ENCODE assay signal across 15 cellular contexts in genomic region chr5:176986280-176986679, GRCh38. TPM values are rescaled to one million over a fixed set of nuclear protein-coding genes. Genes with fewer than 3 reads are reported as not detected.
DNase-seq lines count a peak whose midpoint lies in the region; ATAC-seq and TF ChIP-seq lines count a peak whose summit lies in the region.
"Had no signal": no experiment of that assay in that cellular context is flagged by ENCODE, and none has a peak within 500 bp of the region (broad histone marks: within the 10 kb centered on the region; RNA-seq: fewer than 3 reads in every experiment).

No MANE protein-coding gene starts in this region.

- no peak for DNase-seq in activated naive CD8-positive, alpha-beta T cell treated with anti-CD3 and anti-CD28 coated beads, Interleukin-2, amount 10 ng/mL, durations not matched to agents 7 days and 5 days
- DNase-seq in activated naive CD8-positive, alpha-beta T cell treated with anti-CD3 and anti-CD28 coated beads for 36 hours: no peak
- DNase-seq in activated B cell treated with CpG ODN at 0.5 μM for 24 hours: no peak
- no peak for DNase-seq in trophoblast cell
- DNase-seq in NCI-H1092 treated with DMSO at 0.1 percent for 48 hours (lab: John Stamatoyannopoulos, UW): no peak
- DNase-seq in NCI-H69 (lab: John Stamatoyannopoulos, UW): no peak
- DNase-seq in T-helper 2 cell treated with Interferon-gamma antibody and Interleukin-4, amounts not matched to agents 5 μg/mL and 100 μg/mL, for 36 hours (ENCODE audit: low spot score): no peak
- DNase-seq: BE2C, EL, Karpas-422, NCI-H1417 treated with DMSO at 0.1 percent for 48 hours, NCI-H2029, NCI-H2171 treated with DMSO at 0.1 percent for 48 hours, SHP77 had no signal

- no peak overlapping the region for H3K9ac ChIP-seq in trophoblast cell (ENCODE audit: low read length)

- no peak overlapping the region for H4K8ac ChIP-seq in trophoblast cell (ENCODE audit: low read depth, low read length)

- H3K9me3 ChIP-seq in HEK293 (ENCODE audit: control insufficient read depth, insufficient read depth, low read depth, low read length): no peaks in the 10 kb centered on the region
- peaks cover 11% of the 10 kb centered on the region for H3K9me3 ChIP-seq in trophoblast cell (ENCODE audit: insufficient read depth, low read depth, low read length)
- H3K9me3 ChIP-seq: BE2C had no signal

- H3K27me3 Mint-ChIP-seq in activated naive CD8-positive, alpha-beta T cell treated with anti-CD3 and anti-CD28 coated beads, Interleukin-2, amount 10 ng/mL, durations not matched to agents 7 days and 5 days: no peaks in the 10 kb centered on the region
- H3K27me3 Mint-ChIP-seq in activated naive CD8-positive, alpha-beta T cell treated with anti-CD3 and anti-CD28 coated beads for 36 hours: no peaks in the 10 kb centered on the region
- no peaks in the 10 kb centered on the region for H3K27me3 Mint-ChIP-seq in activated B cell treated with CpG ODN at 0.5 μM for 24 hours
- no peaks in the 10 kb centered on the region for H3K27me3 Mint-ChIP-seq in T-helper 2 cell treated with Interferon-gamma antibody and Interleukin-4, amounts not matched to agents 5 μg/mL and 100 μg/mL, for 36 hours (ENCODE audit: low read depth)

- H2BK12ac ChIP-seq in trophoblast cell (ENCODE audit: low read length): no peak overlapping the region

- H4K12ac ChIP-seq in trophoblast cell (ENCODE audit: low read depth, low read length): no peak overlapping the region

- no peaks in the 10 kb centered on the region for H3K9me3 Mint-ChIP-seq in activated naive CD8-positive, alpha-beta T cell treated with anti-CD3 and anti-CD28 coated beads, Interleukin-2, amount 10 ng/mL, durations not matched to agents 7 days and 5 days
- no peaks in the 10 kb centered on the region for H3K9me3 Mint-ChIP-seq in activated naive CD8-positive, alpha-beta T cell treated with anti-CD3 and anti-CD28 coated beads for 36 hours
- no peaks in the 10 kb centered on the region for H3K9me3 Mint-ChIP-seq in activated B cell treated with CpG ODN at 0.5 μM for 24 hours
- no peaks in the 10 kb centered on the region for H3K9me3 Mint-ChIP-seq in T-helper 2 cell treated with Interferon-gamma antibody and Interleukin-4, amounts not matched to agents 5 μg/mL and 100 μg/mL, for 36 hours

- peaks cover 15% of the 10 kb centered on the region for H3K36me3 Mint-ChIP-seq in activated naive CD8-positive, alpha-beta T cell treated with anti-CD3 and anti-CD28 coated beads, Interleukin-2, amount 10 ng/mL, durations not matched to agents 7 days and 5 days
- H3K36me3 Mint-ChIP-seq in activated naive CD8-positive, alpha-beta T cell treated with anti-CD3 and anti-CD28 coated beads for 36 hours: peaks cover 20% of the 10 kb centered on the region
- peaks cover 22% of the 10 kb centered on the region for H3K36me3 Mint-ChIP-seq in activated B cell treated with CpG ODN at 0.5 μM for 24 hours (ENCODE audit: low read depth)
- H3K36me3 Mint-ChIP-seq in T-helper 2 cell treated with Interferon-gamma antibody and Interleukin-4, amounts not matched to agents 5 μg/mL and 100 μg/mL, for 36 hours (ENCODE audit: low read depth): peaks cover 22% of the 10 kb centered on the region

- CTCF ChIA-PET in HEK293 (lab: Yijun Ruan, JAX): interaction anchor here (0.7 kb wide), 1 partner anchor 336 kb away, joined by 4 read pairs; no protein-coding TSS in a partner anchor
- CTCF ChIA-PET in activated B cell treated with CpG ODN at 0.5 μM for 24 hours (lab: Charles Lee): no interaction called here

- H2BK5ac ChIP-seq in trophoblast cell (ENCODE audit: low read depth, low read length, poor library complexity): no peak overlapping the region

- no peak for TF ChIP-seq CTCF in HEK293 (tag by site-specific recombination; IDR thresholded peaks at IDR 0.05)
- no peak for TF ChIP-seq CTCF in activated B cell treated with CpG ODN at 0.5 μM for 24 hours (IDR thresholded peaks at IDR 0.05)

- H3K79me2 ChIP-seq in trophoblast cell (ENCODE audit: control insufficient read depth, insufficient read depth, low read length, poor library complexity): no peaks in the 10 kb centered on the region

- no peak overlapping the region for H3K27ac ChIP-seq in HEK293 (ENCODE audit: extremely low read depth, low read depth, low read length)
- H3K27ac ChIP-seq in trophoblast cell (ENCODE audit: low read depth, low read length): no peak overlapping the region

- POLR2A ChIA-PET in activated naive CD8-positive, alpha-beta T cell treated with anti-CD3 and anti-CD28 coated beads, Interleukin-2, amount 10 ng/mL, durations not matched to agents 7 days and 5 days (lab: Charles Lee): interaction anchor here (1.0 kb wide), 1 partner anchor 20 kb away, joined by 4 read pairs; no protein-coding TSS in a partner anchor
- POLR2A ChIA-PET in HEK293 (lab: Yijun Ruan, JAX): interaction anchor here (1.6 kb wide), 1 partner anchor 20 kb away, joined by 7 read pairs; the partner anchor contains the start of gene UIMC1
- POLR2A ChIA-PET in activated B cell treated with CpG ODN at 0.5 μM for 24 hours (lab: Charles Lee): interaction anchor here (0.6 to 1.6 kb wide), 4 partner anchors 8 to 21 kb away, joined by 3 to 8 read pairs (median 4); partner anchors contain the start of gene UIMC1

- WGBS in trophoblast cell (ENCODE audit: extremely low coverage, insufficient coverage, insufficient read length): no CpG with 5 or more reads among the region's 2 CpGs

- H3K4me3 ChIP-seq in HEK293 (ENCODE audit: low read depth, low read length) (no peak overlapping the region), trophoblast cell (ENCODE audit: low read depth, low read length) (no peak overlapping the region)

- H3K4me1 Mint-ChIP-seq in activated naive CD8-positive, alpha-beta T cell treated with anti-CD3 and anti-CD28 coated beads, Interleukin-2, amount 10 ng/mL, durations not matched to agents 7 days and 5 days: peaks cover 24% of the 10 kb centered on the region
- H3K4me1 Mint-ChIP-seq in activated naive CD8-positive, alpha-beta T cell treated with anti-CD3 and anti-CD28 coated beads for 36 hours: peaks cover 22% of the 10 kb centered on the region
- H3K4me1 Mint-ChIP-seq in activated B cell treated with CpG ODN at 0.5 μM for 24 hours: peaks cover 58% of the 10 kb centered on the region
- peaks cover 22% of the 10 kb centered on the region for H3K4me1 Mint-ChIP-seq in T-helper 2 cell treated with Interferon-gamma antibody and Interleukin-4, amounts not matched to agents 5 μg/mL and 100 μg/mL, for 36 hours (ENCODE audit: low read depth)

- no peak overlapping the region for H3K4me3 Mint-ChIP-seq in activated naive CD8-positive, alpha-beta T cell treated with anti-CD3 and anti-CD28 coated beads, Interleukin-2, amount 10 ng/mL, durations not matched to agents 7 days and 5 days
- no peak overlapping the region for H3K4me3 Mint-ChIP-seq in activated naive CD8-positive, alpha-beta T cell treated with anti-CD3 and anti-CD28 coated beads for 36 hours
- H3K4me3 Mint-ChIP-seq in activated B cell treated with CpG ODN at 0.5 μM for 24 hours: no peak overlapping the region
- H3K4me3 Mint-ChIP-seq in T-helper 2 cell treated with Interferon-gamma antibody and Interleukin-4, amounts not matched to agents 5 μg/mL and 100 μg/mL, for 36 hours: no peak overlapping the region

- H3K27me3 ChIP-seq in trophoblast cell (ENCODE audit: insufficient read depth, low read length): no peaks in the 10 kb centered on the region
- H3K27me3 ChIP-seq: BE2C had no signal

- H3K79me1 ChIP-seq in trophoblast cell (ENCODE audit: low read length): no peaks in the 10 kb centered on the region

- intact Hi-C loops in activated B cell treated with CpG ODN at 0.5 μM for 24 hours (cut with micrococcal nuclease): no loop called here

- H3K4me1 ChIP-seq in HEK293 (ENCODE audit: control insufficient read depth, insufficient read depth, low read length) (no peaks in the 10 kb centered on the region), trophoblast cell (ENCODE audit: control insufficient read depth in 1 of 2, insufficient read depth in 2 of 2, low read length in 2 of 2) (no peaks in the 10 kb centered on the region)
- H3K4me1 ChIP-seq: BE2C had no signal

- no peak overlapping the region for H3K4me2 ChIP-seq in trophoblast cell (ENCODE audit: low read length)

- peak; percentile 10 for ATAC-seq in activated naive CD8-positive, alpha-beta T cell treated with anti-CD3 and anti-CD28 coated beads, Interleukin-2, amount 10 ng/mL, durations not matched to agents 7 days and 5 days (ENCODE audit: low read depth)
- ATAC-seq in activated B cell treated with CpG ODN at 0.5 μM for 24 hours (ENCODE audit: low read depth): no peak

- peaks cover 6 to 12% of the 10 kb centered on the region in 2 experiments; a peak in 2 of 3 replicates for H3K36me3 ChIP-seq in HEK293 (ENCODE audit: control insufficient read depth in 2 of 2, insufficient read depth in 1 of 2, low read length in 2 of 2)
- H3K36me3 ChIP-seq in trophoblast cell (ENCODE audit: control insufficient read depth in 1 of 2, insufficient read depth in 2 of 2, low read length in 2 of 2): peaks cover 8 to 16% of the 10 kb centered on the region in 2 experiments

- no peak overlapping the region for H2AK5ac ChIP-seq in trophoblast cell (ENCODE audit: low read length)

- H3K23ac ChIP-seq in trophoblast cell (ENCODE audit: low read length): no peak overlapping the region

- H3K27ac Mint-ChIP-seq in activated naive CD8-positive, alpha-beta T cell treated with anti-CD3 and anti-CD28 coated beads, Interleukin-2, amount 10 ng/mL, durations not matched to agents 7 days and 5 days: no peak overlapping the region
- no peak overlapping the region for H3K27ac Mint-ChIP-seq in activated naive CD8-positive, alpha-beta T cell treated with anti-CD3 and anti-CD28 coated beads for 36 hours
- peak overlapping the region; percentile 87 for H3K27ac Mint-ChIP-seq in activated B cell treated with CpG ODN at 0.5 μM for 24 hours
- no peak overlapping the region for H3K27ac Mint-ChIP-seq in T-helper 2 cell treated with Interferon-gamma antibody and Interleukin-4, amounts not matched to agents 5 μg/mL and 100 μg/mL, for 36 hours

- H4K91ac ChIP-seq in trophoblast cell (ENCODE audit: low read depth, low read length): no peak overlapping the region

- H3K14ac ChIP-seq in trophoblast cell (ENCODE audit: low read length): no peak overlapping the region

- no peak overlapping the region for H2AFZ ChIP-seq in trophoblast cell (ENCODE audit: insufficient read depth, low read length, poor library complexity)

- no peak overlapping the region for H2BK120ac ChIP-seq in trophoblast cell (ENCODE audit: insufficient read depth, low read length, poor library complexity)

- no peak overlapping the region for H3K18ac ChIP-seq in trophoblast cell (ENCODE audit: low read length)

- H3K4ac ChIP-seq in trophoblast cell (ENCODE audit: low read depth, low read length): peak overlapping the region; percentile 79

RNA-seq across cellular contexts. Expression of gene UIMC1, which starts 20.3 kb away (rescaled TPM):
- 10 to 100 TPM; 52.8 to 54.1 TPM for total RNA-seq in activated naive CD8-positive, alpha-beta T cell treated with anti-CD3 and anti-CD28 coated beads, Interleukin-2, amount 10 ng/mL, durations not matched to agents 7 days and 5 days
- total RNA-seq in activated naive CD8-positive, alpha-beta T cell treated with anti-CD3 and anti-CD28 coated beads for 36 hours: 10 to 100 TPM; 43.6 to 50.0 TPM
- total RNA-seq in activated B cell treated with CpG ODN at 0.5 μM for 24 hours: 72.5 and 75.8 TPM in 2 replicates
- 12.0 TPM in 2 replicates for polyA plus RNA-seq in trophoblast cell (2013)

RNA-seq across cellular contexts. Expression of gene ZNF346, which starts 36.2 kb away (rescaled TPM):
- 10 to 100 TPM; 21.7 to 30.7 TPM for total RNA-seq in activated naive CD8-positive, alpha-beta T cell treated with anti-CD3 and anti-CD28 coated beads, Interleukin-2, amount 10 ng/mL, durations not matched to agents 7 days and 5 days
- total RNA-seq in activated naive CD8-positive, alpha-beta T cell treated with anti-CD3 and anti-CD28 coated beads for 36 hours: 10 to 100 TPM; 16.7 to 18.2 TPM
- 28.0 and 31.4 TPM in 2 replicates for total RNA-seq in activated B cell treated with CpG ODN at 0.5 μM for 24 hours
- 8.6 TPM in 2 replicates for polyA plus RNA-seq in trophoblast cell (2013)
